Comparison of ENCODE assay signal across 8 cellular contexts in the genomic region with DNA sequence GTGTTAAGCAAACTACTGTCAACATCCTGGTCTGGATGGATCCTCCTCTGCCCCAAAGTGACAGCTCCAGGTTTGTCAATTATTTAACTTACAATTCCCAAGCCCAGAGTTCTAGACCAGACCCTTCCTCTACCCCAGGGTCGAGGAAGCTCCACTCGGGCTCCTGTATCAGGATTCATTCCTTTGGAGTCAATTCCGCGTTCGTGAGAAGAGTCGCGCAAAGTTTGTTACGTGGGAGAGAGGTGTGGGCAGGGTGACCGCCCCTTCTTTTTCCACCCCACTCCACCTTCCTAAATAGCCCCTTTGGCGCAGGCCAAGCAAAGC. TPM values are rescaled to one million over a fixed set of nuclear protein-coding genes. Genes with fewer than 3 reads are reported as not detected.
DNase-seq lines count a peak whose midpoint lies in the region; ATAC-seq and TF ChIP-seq lines count a peak whose summit lies in the region.

No MANE protein-coding gene starts in this region.

- H4K20me1 ChIP-seq in OCI-LY1 (ENCODE audit: insufficient read depth, low read length) (no peaks in the 10 kb centered on the region), neural progenitor cell (ENCODE audit: low read depth) (peaks cover 18% of the 10 kb centered on the region)

- H3K4me3 Mint-ChIP-seq in endodermal cell (peak overlapping the region; percentile 91), neural progenitor cell (peak overlapping the region; percentile 95)

- H3K27ac Mint-ChIP-seq in endodermal cell (peak overlapping the region; percentile 61), neural progenitor cell (peak overlapping the region; percentile 58)

- H3K79me2 ChIP-seq in OCI-LY1 (ENCODE audit: insufficient read depth, low read length), result peaks cover 26% of the 10 kb centered on the region
- H3K79me2 ChIP-seq in neural progenitor cell (ENCODE audit: low read depth), result peaks cover 41% of the 10 kb centered on the region

- H3K36me3 ChIP-seq in OCI-LY1 (ENCODE audit: insufficient read depth, low read length) (no peaks in the 10 kb centered on the region), endodermal cell (ENCODE audit: control insufficient read depth, insufficient read depth, low read length) (peaks cover 5% of the 10 kb centered on the region), neural progenitor cell (no peaks in the 10 kb centered on the region)

- ATAC-seq in HG02763 (IDR thresholded peaks at IDR 0.05; ENCODE audit: unreplicated experiment), result no peak
- ATAC-seq in HG03439 (IDR thresholded peaks at IDR 0.05; ENCODE audit: unreplicated experiment), result no peak

- H3K4me1 ChIP-seq in OCI-LY1 (ENCODE audit: insufficient read depth, low read length, severe bottlenecking) (peaks cover 21% of the 10 kb centered on the region), endodermal cell (ENCODE audit: control insufficient read depth, insufficient read depth, low read length) (peaks cover 2% of the 10 kb centered on the region), neural progenitor cell (peaks cover 7% of the 10 kb centered on the region)

- H3K9me2 ChIP-seq in OCI-LY1 (ENCODE audit: low read depth, low read length), result no peaks in the 10 kb centered on the region

- no peaks in the 10 kb centered on the region for H3K27me3 ChIP-seq in OCI-LY1 (ENCODE audit: insufficient read depth, low read length)
- no peaks in the 10 kb centered on the region for H3K27me3 ChIP-seq in endodermal cell (ENCODE audit: control insufficient read depth, insufficient read depth, low read length, poor library complexity, severe bottlenecking)
- no peaks in the 10 kb centered on the region for H3K27me3 ChIP-seq in neural progenitor cell

- H3K27ac ChIP-seq in OCI-LY1 (ENCODE audit: low read depth, low read length, poor library complexity, severe bottlenecking), result no peak overlapping the region
- H3K27ac ChIP-seq in endodermal cell (ENCODE audit: low read depth, low read length), result no peak overlapping the region
- no peak overlapping the region for H3K27ac ChIP-seq in neural progenitor cell

- 0% methylated on average over 6 of the region's 10 CpGs; no CpG with 5 or more reads in 1 of the 2 experiments for WGBS in endodermal cell (ENCODE audit: insufficient coverage in 1 of 2, insufficient read length in 1 of 2), 2 experiments

- peak overlapping the region; percentile 98 for H3K4me2 ChIP-seq in OCI-LY1 (ENCODE audit: low read length)
- peak overlapping the region; percentile 89 for H3K4me2 ChIP-seq in neural progenitor cell

- H3K9me3 ChIP-seq in OCI-LY1 (ENCODE audit: low read length) (no peaks in the 10 kb centered on the region), endodermal cell (ENCODE audit: control insufficient read depth, low read length) (peaks cover 15% of the 10 kb centered on the region), neural progenitor cell (ENCODE audit: low read depth) (no peaks in the 10 kb centered on the region)

- DNase-seq in CD1c-positive myeloid dendritic cell (ENCODE audit: extremely low spot score) (peak; percentile 52), endodermal cell (no peak), neural progenitor cell (ENCODE audit: low spot score) (no peak), NCI-H510A (lab: John Stamatoyannopoulos, UW) (no peak), NCI-H1105 treated with DMSO at 0.1 percent for 48 hours (lab: John Stamatoyannopoulos, UW) (no peak)

- H2AFZ ChIP-seq in OCI-LY1 (ENCODE audit: low read length) (no peak overlapping the region), neural progenitor cell (replicated peaks) (peak overlapping the region; percentile 20)

- peak overlapping the region; percentile 99 for H3K4me3 ChIP-seq in OCI-LY1 (ENCODE audit: low read depth, low read length, poor library complexity, severe bottlenecking)
- peak overlapping the region; percentile 96 for H3K4me3 ChIP-seq in endodermal cell (ENCODE audit: low read length)
- peak overlapping the region; percentile 89 for H3K4me3 ChIP-seq in neural progenitor cell

- H3K9ac ChIP-seq in OCI-LY1 (ENCODE audit: low read length), result peak overlapping the region; percentile 89
- H3K9ac ChIP-seq in endodermal cell (ENCODE audit: extremely low read depth, low read length, poor library complexity, severe bottlenecking), result peak overlapping the region; percentile 56
- peak overlapping the region; percentile 89 for H3K9ac ChIP-seq in neural progenitor cell

- H3K4me1 Mint-ChIP-seq in endodermal cell (peaks cover 28% of the 10 kb centered on the region), neural progenitor cell (peaks cover 7% of the 10 kb centered on the region)

- H3F3A ChIP-seq in OCI-LY1 (ENCODE audit: insufficient read depth, low read length) (no peaks in the 10 kb centered on the region), neural progenitor cell (ENCODE audit: low read depth) (no peaks in the 10 kb centered on the region)

- no peaks in the 10 kb centered on the region for H3K27me3 Mint-ChIP-seq in endodermal cell (ENCODE audit: insufficient read depth)
- no peaks in the 10 kb centered on the region for H3K27me3 Mint-ChIP-seq in neural progenitor cell (ENCODE audit: insufficient read depth, low read depth)

- H3K9me3 Mint-ChIP-seq in endodermal cell (peaks cover 13% of the 10 kb centered on the region), neural progenitor cell (peaks cover 5% of the 10 kb centered on the region)

- TF ChIP-seq CTCF in OCI-LY1 (IDR thresholded peaks at IDR 0.05; ENCODE audit: low read length) (no peak), endodermal cell (conservative IDR thresholded peaks at IDR 0.05) (no peak), neural progenitor cell (IDR thresholded peaks at IDR 0.05) (no peak)

- H3K36me3 Mint-ChIP-seq in endodermal cell (ENCODE audit: low read depth) (peaks cover 11% of the 10 kb centered on the region), neural progenitor cell (no peaks in the 10 kb centered on the region)

RNA-seq across cellular contexts. Expression of gene SEL1L, which starts 0.5 kb away (rescaled TPM):
- total RNA-seq in endodermal cell, result 10 to 100 TPM; 62.9 to 64.0 TPM
- 28.6 TPM for polyA plus RNA-seq in endodermal cell (2013, experiment 1 of 2)
- 28.2 TPM for polyA plus RNA-seq in endodermal cell (2013, experiment 2 of 2)
- 21.0 and 28.0 TPM in 2 replicates for total RNA-seq in neural progenitor cell (ENCODE audit: low replicate concordance)
